Comparison of ENCODE assay signal across 32 cellular contexts in the genomic region with DNA sequence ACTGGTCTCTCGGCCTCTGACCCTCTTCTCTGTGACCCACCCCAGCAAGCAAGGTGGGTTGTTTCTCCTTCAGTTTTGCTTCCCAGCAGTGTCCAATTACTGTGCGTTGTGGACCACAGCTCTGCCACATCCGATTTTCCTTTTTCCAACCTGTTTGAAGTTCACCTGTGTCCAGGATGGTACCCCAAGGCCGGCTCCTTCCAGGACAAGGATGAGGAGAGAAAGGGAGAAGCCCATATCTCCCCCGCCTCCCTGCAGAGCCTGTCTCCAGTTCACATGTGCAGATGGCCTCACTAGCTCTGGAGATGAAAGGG. TPM values are rescaled to one million over a fixed set of nuclear protein-coding genes. Genes with fewer than 3 reads are reported as not detected.
DNase-seq lines count a peak whose midpoint lies in the region; ATAC-seq, FAIRE-seq and TF ChIP-seq lines count a peak whose summit lies in the region.
"Had no signal": no experiment of that assay in that cellular context is flagged by ENCODE, and none has a peak within 500 bp of the region (broad histone marks: within the 10 kb centered on the region; RNA-seq: fewer than 3 reads in every experiment).

No MANE protein-coding gene starts in this region.

- no peaks in the 10 kb centered on the region for H3K27me3 Mint-ChIP-seq in T-helper 1 cell treated with Interleukin-12 subunit alpha and Interleukin-12 subunit beta and Interleukin-4 antibody, amounts not matched to agents 30 μg/mL and 1 μg/mL, for 36 hours (ENCODE audit: low read depth)
- H3K27me3 Mint-ChIP-seq in neural progenitor cell (ENCODE audit: insufficient read depth, low read depth): peaks cover 2% of the 10 kb centered on the region
- H3K27me3 Mint-ChIP-seq: natural killer cell treated with Interleukin-12 subunit alpha and Interleukin-12 subunit beta and Interleukin-15 and Interleukin-18, amount 100 ng/mL, for 72 hours had no signal

- H3K4me2 ChIP-seq in K562 (ENCODE audit: insufficient read depth, low read length): no peak overlapping the region
- H3K4me2 ChIP-seq in neural progenitor cell: no peak overlapping the region
- H3K4me2 ChIP-seq: hepatocyte had no signal

- POLR2A ChIA-PET in K562 (lab: Yijun Ruan, JAX): interaction anchor here (0.8 to 7.2 kb wide), 3 partner anchors 10 to 41 kb away, joined by 3 to 59 read pairs (median 31); a partner anchor contains a TSS

- in situ Hi-C loops in GM13976 (cut with MboI; ENCODE audit: low sequenced_read_pairs, unreplicated experiment) (no loop called here), K562 (cut with MboI) (no loop called here)

- peaks cover 0 to 18% of the 10 kb centered on the region in 2 experiments; a peak in 2 of 5 replicates for H3K4me1 ChIP-seq in K562 (replicated peaks in 1 of 2; ENCODE audit: control insufficient read depth in 2 of 2, insufficient read depth in 2 of 2, low read length in 2 of 2)
- peaks cover 6% of the 10 kb centered on the region for H3K4me1 ChIP-seq in neural progenitor cell
- H3K4me1 ChIP-seq in mucosa of descending colon (ENCODE audit: low read depth): peaks cover 3% of the 10 kb centered on the region
- H3K4me1 ChIP-seq: HAP-1 had no signal

- no peaks in the 10 kb centered on the region for H4K20me1 ChIP-seq in K562 (replicated peaks; ENCODE audit: control insufficient read depth, insufficient read depth, low read length)
- peaks cover 7% of the 10 kb centered on the region for H4K20me1 ChIP-seq in neural progenitor cell (ENCODE audit: low read depth)

- TF ChIP-seq EP300 in K562 (IDR thresholded peaks at IDR 0.05; ENCODE audit: low read length): no peak

- no peaks in the 10 kb centered on the region for H3K9me1 ChIP-seq in K562 (ENCODE audit: control insufficient read depth, insufficient read depth, low read length)

- no peaks in the 10 kb centered on the region for H3K9me3 Mint-ChIP-seq in T-helper 1 cell treated with Interleukin-12 subunit alpha and Interleukin-12 subunit beta and Interleukin-4 antibody, amounts not matched to agents 30 μg/mL and 1 μg/mL, for 36 hours
- no peaks in the 10 kb centered on the region for H3K9me3 Mint-ChIP-seq in neural progenitor cell
- H3K9me3 Mint-ChIP-seq: natural killer cell treated with Interleukin-12 subunit alpha and Interleukin-12 subunit beta and Interleukin-15 and Interleukin-18, amount 100 ng/mL, for 72 hours had no signal

- no peak; the same call in 1 of the 3 replicates for ATAC-seq in K562
- ATAC-seq in mucosa of descending colon: no peak
- ATAC-seq: natural killer cell treated with Interleukin-12 subunit alpha and Interleukin-12 subunit beta and Interleukin-15 and Interleukin-18, amount 100 ng/mL, for 72 hours; right cardiac atrium had no signal

- peaks cover 20% of the 10 kb centered on the region for H3K36me3 Mint-ChIP-seq in T-helper 1 cell treated with Interleukin-12 subunit alpha and Interleukin-12 subunit beta and Interleukin-4 antibody, amounts not matched to agents 30 μg/mL and 1 μg/mL, for 36 hours (ENCODE audit: low read depth)
- H3K36me3 Mint-ChIP-seq in neural progenitor cell: peaks cover 8% of the 10 kb centered on the region
- H3K36me3 Mint-ChIP-seq: natural killer cell treated with Interleukin-12 subunit alpha and Interleukin-12 subunit beta and Interleukin-15 and Interleukin-18, amount 100 ng/mL, for 72 hours had no signal

- H3K9ac ChIP-seq in K562 (ENCODE audit: insufficient read depth in 1 of 2, low read depth in 2 of 2, low read length in 2 of 2) (peak overlapping the region in 1 of 2 experiments; percentile 14; a peak in 1 of 4 replicates), neural progenitor cell (no peak overlapping the region)

- no peak overlapping the region for H2AFZ ChIP-seq in K562 (ENCODE audit: low read depth, low read length)
- no peak overlapping the region for H2AFZ ChIP-seq in neural progenitor cell (replicated peaks)
- H2AFZ ChIP-seq: hepatocyte had no signal

- peak overlapping the region; percentile 49 for H3K27ac Mint-ChIP-seq in T-helper 1 cell treated with Interleukin-12 subunit alpha and Interleukin-12 subunit beta and Interleukin-4 antibody, amounts not matched to agents 30 μg/mL and 1 μg/mL, for 36 hours
- no peak overlapping the region for H3K27ac Mint-ChIP-seq in neural progenitor cell

- H3K4me1 Mint-ChIP-seq in T-helper 1 cell treated with Interleukin-12 subunit alpha and Interleukin-12 subunit beta and Interleukin-4 antibody, amounts not matched to agents 30 μg/mL and 1 μg/mL, for 36 hours (ENCODE audit: low read depth): peaks cover 13% of the 10 kb centered on the region
- peaks cover 12% of the 10 kb centered on the region for H3K4me1 Mint-ChIP-seq in neural progenitor cell

- TF ChIP-seq RAD21 in K562 (CRISPR knock-in tag; conservative IDR thresholded peaks at IDR 0.05 in 1 of 2, IDR thresholded peaks at IDR 0.05 in 1 of 2): no peak

- DNase-seq in T-helper 1 cell (no peak), GM13976 (ENCODE audit: low spot score) (peak; percentile 22), K562 (ENCODE audit: extremely low read depth in 1 of 4, low spot score in 3 of 4) (no peak), neural progenitor cell (ENCODE audit: low spot score) (no peak), mucosa of descending colon (no peak), GM19240 (ENCODE audit: insufficient read length, low spot score) (no peak), CD1c-positive myeloid dendritic cell (ENCODE audit: extremely low spot score) (no peak)
- DNase-seq: activated CD4-positive, alpha-beta T cell treated with anti-CD3 and anti-CD28 coated beads, Interleukin-2, amount 50 U/mL, for 1 hour; activated CD8-positive, alpha-beta memory T cell treated with anti-CD3 and anti-CD28 coated beads, Interleukin-2, amount 50 U/mL, for 48 hours; activated effector memory CD4-positive, alpha-beta T cell treated with Interleukin-2 at 50 U/mL for 16 hours; brain microvascular endothelial cell; effector memory CD4-positive, alpha-beta T cell; esophagus squamous epithelium; Kasumi-1; left ventricle myocardium inferior; NCI-H2171; NCI-H524 treated with DMSO at 0.1 percent for 48 hours; ovary; right cardiac atrium; stimulated activated CD4-positive, alpha-beta T cell treated with anti-CD3 and anti-CD28 coated beads, Interleukin-4, amount 100 ng/mL, for 1 hour; stimulated activated naive CD4-positive, alpha-beta T cell treated with Interleukin-2 at 50 U/mL for 16 hours; transverse colon had no signal

- H3K27ac ChIP-seq in K562 (ENCODE audit: extremely low read depth, low read depth, low read length) (no peak overlapping the region), neural progenitor cell (peak overlapping the region; percentile 46)
- H3K27ac ChIP-seq: brain microvascular endothelial cell, esophagus squamous epithelium, hepatocyte, left ventricle myocardium inferior, ovary, SJSA1, transverse colon had no signal

- H3K27me3 ChIP-seq in K562 (ENCODE audit: control insufficient read depth in 2 of 2, insufficient read depth in 2 of 2, low read length in 2 of 2) (no peaks in the 10 kb centered on the region), neural progenitor cell (no peaks in the 10 kb centered on the region)
- H3K27me3 ChIP-seq: brain microvascular endothelial cell, esophagus squamous epithelium, hepatocyte, ovary, SJSA1, transverse colon had no signal

- FAIRE-seq in K562 (lab: Jason Lieb, UNC): peak; percentile 19
- FAIRE-seq: A204.1, colon, frontal cortex, GM12878, RCC 7860 had no signal

- no peak overlapping the region for H3K4me3 Mint-ChIP-seq in T-helper 1 cell treated with Interleukin-12 subunit alpha and Interleukin-12 subunit beta and Interleukin-4 antibody, amounts not matched to agents 30 μg/mL and 1 μg/mL, for 36 hours
- H3K4me3 Mint-ChIP-seq in neural progenitor cell: no peak overlapping the region
- H3K4me3 Mint-ChIP-seq: natural killer cell treated with Interleukin-12 subunit alpha and Interleukin-12 subunit beta and Interleukin-15 and Interleukin-18, amount 100 ng/mL, for 72 hours had no signal

- H3K9me3 ChIP-seq in K562 (replicated peaks; ENCODE audit: control insufficient read depth, insufficient read depth, low read depth, low read length) (no peaks in the 10 kb centered on the region), neural progenitor cell (ENCODE audit: low read depth) (no peaks in the 10 kb centered on the region), mucosa of descending colon (no peaks in the 10 kb centered on the region)
- H3K9me3 ChIP-seq: esophagus squamous epithelium, HAP-1, left ventricle myocardium inferior, ovary, SJSA1, transverse colon had no signal

- TF ChIP-seq POLR2A in K562 (conservative IDR thresholded peaks at IDR 0.05): no peak

- H3K4me3 ChIP-seq in K562 (no peak overlapping the region), neural progenitor cell (no peak overlapping the region), mucosa of descending colon (no peak overlapping the region)
- H3K4me3 ChIP-seq: esophagus squamous epithelium, GM12878, HAP-1, hepatocyte, left ventricle myocardium inferior, ovary, SJSA1, transverse colon had no signal

- peaks cover 18% of the 10 kb centered on the region for H3F3A ChIP-seq in neural progenitor cell (ENCODE audit: low read depth)

- intact Hi-C loops in K562 (cut with micrococcal nuclease) (no loop called here), mucosa of descending colon (cut with DNase I, micrococcal nuclease) (no loop called here)

- WGBS in K562 (ENCODE audit: insufficient coverage, low coverage, missing lambda C conversion rate): 86% methylated on average over 4 of the region's 5 CpGs

- TF ChIP-seq CTCF in GM13976 (IDR thresholded peaks at IDR 0.05; ENCODE audit: borderline replicate concordance, control extremely low read depth, extremely low read depth, insufficient read depth, missing control alignments) (no peak), K562 (IDR thresholded peaks at IDR 0.05 in 2 of 3, conservative IDR thresholded peaks at IDR 0.05 in 1 of 3; ENCODE audit: insufficient read depth in 2 of 3, low read depth in 1 of 3, low read length in 3 of 3) (no peak), neural progenitor cell (IDR thresholded peaks at IDR 0.05) (no peak), mucosa of descending colon (IDR thresholded peaks at IDR 0.05) (no peak)

- peaks cover 66% of the 10 kb centered on the region for H3K36me3 ChIP-seq in K562 (ENCODE audit: control insufficient read depth, insufficient read depth, low read length)
- no peaks in the 10 kb centered on the region for H3K36me3 ChIP-seq in neural progenitor cell
- no peaks in the 10 kb centered on the region for H3K36me3 ChIP-seq in mucosa of descending colon (ENCODE audit: low read depth)
- H3K36me3 ChIP-seq: ovary had no signal

- CTCF ChIA-PET in K562 (lab: Yijun Ruan, JAX; ENCODE audit: low intra/inter-chr PET ratio): interaction anchor here (0.5 kb wide), 1 partner anchor 15 kb away, joined by 3 read pairs; no protein-coding TSS in a partner anchor

- no peaks in the 10 kb centered on the region for H3K79me2 ChIP-seq in K562 (ENCODE audit: control insufficient read depth, insufficient read depth, low read length)
- no peaks in the 10 kb centered on the region for H3K79me2 ChIP-seq in neural progenitor cell (ENCODE audit: low read depth)
- H3K79me2 ChIP-seq: hepatocyte had no signal

- BruUV-seq in K562 (replicated peaks; lab: Mats Ljungman, UMichigan): no TSS peak

RNA-seq across cellular contexts. Expression of a gene that starts 13.5 kb away (rescaled TPM):
- 43.9 and 112 TPM in 2 replicates for total RNA-seq in K562 (2011; cell fraction: chromatin; rRNA removed; ENCODE audit: low replicate concordance)
- total RNA-seq in K562 (2011; cell fraction: nucleolus; rRNA removed): 97.0 and 99.2 TPM in 2 replicates
- total RNA-seq in K562 (2011; cell fraction: nucleoplasm; rRNA removed): 59.2 and 66.6 TPM in 2 replicates
- total RNA-seq in K562 (2014; rRNA removed) (111 and 116 TPM in 2 replicates), K562 (2014; rRNA removed; fragmentation: Illumina TruSeq; extraction: Trizol) (22.7 and 31.4 TPM in 2 replicates), K562 (2015; rRNA removed; fragmentation: Illumina TruSeq; extraction: Trizol) (62.5 and 66.7 TPM in 2 replicates), K562 (2021) (84.1 and 93.6 TPM in 2 replicates), neural progenitor cell (ENCODE audit: low replicate concordance) (47.1 and 69.1 TPM in 2 replicates), mucosa of descending colon (10 to 100 TPM; 32.4 to 48.9 (median 38.4) TPM)
- polyA plus RNA-seq in K562 (2011; rRNA removed) (51.1 and 59.7 TPM in 2 replicates), K562 (2014; fragmentation: Illumina TruSeq; extraction: Trizol) (63.2 and 88.3 TPM in 2 replicates), K562 (2014; fragmentation: Nextera tagmentation; extraction: Ambion mirVana) (10 to 100 TPM in 1 of 2 experiments, 1 to 10 TPM in 1; 6.3 to 16.8 TPM), K562 (2014; rRNA removed) (83.9 and 90.2 TPM in 2 replicates)
- 105 and 154 TPM in 2 replicates for polyA plus RNA-seq in K562 (2011; cell fraction: cytosol; rRNA removed)
- polyA plus RNA-seq in K562 (2011; cell fraction: nucleus; rRNA removed): 56.5 and 83.6 TPM in 2 replicates
- 64.0 and 95.8 TPM in 2 replicates for polyA plus RNA-seq in K562 (2012)
- polyA minus RNA-seq in K562 (2011; rRNA and poly(A)+ RNA removed): 37.2 and 42.5 TPM in 2 replicates
- polyA minus RNA-seq in K562 (2011; cell fraction: cytosol; rRNA and poly(A)+ RNA removed): 39.4 and 52.3 TPM in 2 replicates
- polyA minus RNA-seq in K562 (2011; cell fraction: nucleus; rRNA and poly(A)+ RNA removed): 24.5 and 26.7 TPM in 2 replicates

RNA-seq across cellular contexts. Expression of a gene that starts 15.3 kb away (rescaled TPM):
- 31.3 and 64.7 TPM in 2 replicates for total RNA-seq in K562 (2011; cell fraction: chromatin; rRNA removed; ENCODE audit: low replicate concordance)
- total RNA-seq in K562 (2011; cell fraction: nucleolus; rRNA removed): 39.3 and 41.4 TPM in 2 replicates
- 40.9 and 52.2 TPM in 2 replicates for total RNA-seq in K562 (2011; cell fraction: nucleoplasm; rRNA removed)
- total RNA-seq in K562 (2014; rRNA removed) (78.6 and 84.7 TPM in 2 replicates), K562 (2014; rRNA removed; fragmentation: Illumina TruSeq; extraction: Trizol) (43.9 and 50.4 TPM in 2 replicates), K562 (2015; rRNA removed; fragmentation: Illumina TruSeq; extraction: Trizol) (60.0 and 66.7 TPM in 2 replicates), K562 (2021) (57.4 and 63.9 TPM in 2 replicates), neural progenitor cell (ENCODE audit: low replicate concordance) (11.5 and 20.3 TPM in 2 replicates), mucosa of descending colon (10 to 100 TPM; 36.0 to 52.7 (median 49.3) TPM)
- polyA plus RNA-seq in K562 (2011; rRNA removed) (55.5 and 55.8 TPM in 2 replicates), K562 (2014; fragmentation: Illumina TruSeq; extraction: Trizol) (62.8 and 71.3 TPM in 2 replicates), K562 (2014; fragmentation: Nextera tagmentation; extraction: Ambion mirVana) (10 to 100 TPM; 26.8 to 46.3 TPM), K562 (2014; rRNA removed) (87.4 and 88.1 TPM in 2 replicates)
- 47.4 and 72.1 TPM in 2 replicates for polyA plus RNA-seq in K562 (2011; cell fraction: cytosol; rRNA removed)
- 28.3 and 31.1 TPM in 2 replicates for polyA plus RNA-seq in K562 (2011; cell fraction: nucleus; rRNA removed)
- polyA plus RNA-seq in K562 (2012): 55.2 and 61.7 TPM in 2 replicates
- polyA minus RNA-seq in K562 (2011; rRNA and poly(A)+ RNA removed): 43.3 and 52.3 TPM in 2 replicates
- 16.7 and 17.6 TPM in 2 replicates for polyA minus RNA-seq in K562 (2011; cell fraction: cytosol; rRNA and poly(A)+ RNA removed)
- 13.6 and 15.0 TPM in 2 replicates for polyA minus RNA-seq in K562 (2011; cell fraction: nucleus; rRNA and poly(A)+ RNA removed)

RNA-seq across cellular contexts. Expression of a gene that starts 35.2 kb away (rescaled TPM):
- total RNA-seq in K562 (2011; cell fraction: chromatin; rRNA removed; ENCODE audit: low replicate concordance): 136 and 226 TPM in 2 replicates
- total RNA-seq in K562 (2011; cell fraction: nucleolus; rRNA removed): 126 and 149 TPM in 2 replicates
- 142 and 159 TPM in 2 replicates for total RNA-seq in K562 (2011; cell fraction: nucleoplasm; rRNA removed)
- total RNA-seq in K562 (2014; rRNA removed): 105 and 143 TPM in 2 replicates
- 59.6 and 64.7 TPM in 2 replicates for total RNA-seq in K562 (2014; rRNA removed; fragmentation: Illumina TruSeq; extraction: Trizol)
- 77.0 and 78.4 TPM in 2 replicates for total RNA-seq in K562 (2015; rRNA removed; fragmentation: Illumina TruSeq; extraction: Trizol)
- 86.1 and 86.6 TPM in 2 replicates for total RNA-seq in K562 (2021)
- 67.0 and 79.0 TPM in 2 replicates for polyA plus RNA-seq in K562 (2011; rRNA removed)
- polyA plus RNA-seq in K562 (2011; cell fraction: cytosol; rRNA removed): 67.8 and 77.0 TPM in 2 replicates
- polyA plus RNA-seq in K562 (2011; cell fraction: nucleus; rRNA removed): 144 and 165 TPM in 2 replicates
- 62.5 and 74.7 TPM in 2 replicates for polyA plus RNA-seq in K562 (2012)
- polyA plus RNA-seq in K562 (2014; fragmentation: Illumina TruSeq; extraction: Trizol): 80.0 and 88.3 TPM in 2 replicates
- polyA plus RNA-seq in K562 (2014; fragmentation: Nextera tagmentation; extraction: Ambion mirVana): 10 to 100 TPM in 1 of 2 experiments, 1 to 10 TPM in 1; 8.1 to 14.1 TPM
- polyA plus RNA-seq in K562 (2014; rRNA removed): 91.2 and 121 TPM in 2 replicates
- 40.6 and 53.4 TPM in 2 replicates for polyA minus RNA-seq in K562 (2011; rRNA and poly(A)+ RNA removed)
- 33.4 and 38.2 TPM in 2 replicates for polyA minus RNA-seq in K562 (2011; cell fraction: cytosol; rRNA and poly(A)+ RNA removed)
- polyA minus RNA-seq in K562 (2011; cell fraction: nucleus; rRNA and poly(A)+ RNA removed): 41.6 and 64.8 TPM in 2 replicates
- 27.3 and 47.2 TPM in 2 replicates for total RNA-seq in neural progenitor cell (ENCODE audit: low replicate concordance)
- 10 to 100 TPM; 47.0 to 58.3 (median 54.8) TPM for total RNA-seq in mucosa of descending colon

RNA-seq across cellular contexts. Expression of a gene that starts 44.5 kb away (rescaled TPM):
- 91.2 and 301 TPM in 2 replicates for total RNA-seq in K562 (2011; cell fraction: chromatin; rRNA removed; ENCODE audit: low replicate concordance)
- 159 and 160 TPM in 2 replicates for total RNA-seq in K562 (2011; cell fraction: nucleolus; rRNA removed)
- 112 and 116 TPM in 2 replicates for total RNA-seq in K562 (2011; cell fraction: nucleoplasm; rRNA removed)
- total RNA-seq in K562 (2014; rRNA removed): 30.5 and 37.8 TPM in 2 replicates
- total RNA-seq in K562 (2014; rRNA removed; fragmentation: Illumina TruSeq; extraction: Trizol): 6.9 and 8.5 TPM in 2 replicates
- total RNA-seq in K562 (2015; rRNA removed; fragmentation: Illumina TruSeq; extraction: Trizol): 18.7 and 21.0 TPM in 2 replicates
- 67.0 and 77.2 TPM in 2 replicates for total RNA-seq in K562 (2021)
- 15.4 and 35.9 TPM in 2 replicates for polyA plus RNA-seq in K562 (2011; rRNA removed)
- 17.5 and 26.3 TPM in 2 replicates for polyA plus RNA-seq in K562 (2011; cell fraction: cytosol; rRNA removed)
- polyA plus RNA-seq in K562 (2011; cell fraction: nucleus; rRNA removed): 184 and 367 TPM in 2 replicates
- 31.1 and 80.3 TPM in 2 replicates for polyA plus RNA-seq in K562 (2012)
- 21.6 and 29.6 TPM in 2 replicates for polyA plus RNA-seq in K562 (2014; fragmentation: Illumina TruSeq; extraction: Trizol)
- under 1 TPM; 0.45 to 0.51 TPM for polyA plus RNA-seq in K562 (2014; fragmentation: Nextera tagmentation; extraction: Ambion mirVana)
- polyA plus RNA-seq in K562 (2014; rRNA removed): 54.1 and 63.1 TPM in 2 replicates
- polyA minus RNA-seq in K562 (2011; rRNA and poly(A)+ RNA removed): 11.1 and 17.7 TPM in 2 replicates
- 33.7 and 44.1 TPM in 2 replicates for polyA minus RNA-seq in K562 (2011; cell fraction: cytosol; rRNA and poly(A)+ RNA removed)
- polyA minus RNA-seq in K562 (2011; cell fraction: nucleus; rRNA and poly(A)+ RNA removed): 52.4 and 63.5 TPM in 2 replicates
- total RNA-seq in neural progenitor cell (ENCODE audit: low replicate concordance): 6.8 and 21.8 TPM in 2 replicates
- total RNA-seq in mucosa of descending colon: 10 to 100 TPM; 40.0 to 61.2 (median 49.1) TPM
